ENCODE assay signal across 17 cellular contexts in genomic region chr20:47809561-47809960, GRCh38. TPM values are rescaled to one million over a fixed set of nuclear protein-coding genes. Genes with fewer than 3 reads are reported as not detected.
A peak's percentile ranks its signal among the peaks of the same experiment; 100 is the strongest.
DNase-seq lines count a peak whose midpoint lies in the region; TF ChIP-seq lines count a peak whose summit lies in the region.
"Had no signal": no experiment of that assay in that cellular context is flagged by ENCODE, and none has a peak within 500 bp of the region (broad histone marks: within the 10 kb centered on the region; RNA-seq: fewer than 3 reads in every experiment).

No MANE protein-coding gene starts in this region.

- DNase-seq in Daoy (ENCODE audit: low read depth) (peak; percentile 78), M059J (ENCODE audit: low read depth) (peak; percentile 88), endodermal cell (peak; percentile 75), neural crest cell (ENCODE audit: low read depth, low spot score) (peak; percentile 16), GM19238 (ENCODE audit: insufficient read length, low spot score) (no peak), endothelial cell (ENCODE audit: low spot score) (no peak), HuH-7 (ENCODE audit: low spot score) (no peak), HK-2 (ENCODE audit: unreplicated experiment) (no peak)
- DNase-seq: activated CD4-positive, alpha-beta memory T cell treated with anti-CD3 and anti-CD28 coated beads, Interleukin-2, amount 10 ng/mL, durations not matched to agents 7 days and 5 days; activated gamma-delta T cell; AML-193; DMS53; naive B cell; NCI-H2081 treated with DMSO at 0.1 percent for 48 hours; NCI-H774; Right ventricle myocardium superior had no signal

- H3K36me3 Mint-ChIP-seq in endodermal cell (ENCODE audit: low read depth) (no peaks in the 10 kb centered on the region), neural crest cell (ENCODE audit: low read depth) (no peaks in the 10 kb centered on the region), endothelial cell (ENCODE audit: low read depth, unreplicated experiment) (no peaks in the 10 kb centered on the region)

- H3K9ac ChIP-seq in endodermal cell (ENCODE audit: extremely low read depth, low read length, poor library complexity, severe bottlenecking): no peak overlapping the region

- TF ChIP-seq CTCF in endodermal cell (conservative IDR thresholded peaks at IDR 0.05) (no peak), neural crest cell (conservative IDR thresholded peaks at IDR 0.05) (no peak), endothelial cell (IDR thresholded peaks at IDR 0.05; ENCODE audit: unreplicated experiment) (no peak)

- no peak overlapping the region for H3K4me3 Mint-ChIP-seq in endodermal cell
- peak overlapping the region; percentile 75 for H3K4me3 Mint-ChIP-seq in neural crest cell
- no peak overlapping the region for H3K4me3 Mint-ChIP-seq in endothelial cell (ENCODE audit: unreplicated experiment)
- H3K4me3 Mint-ChIP-seq: activated CD4-positive, alpha-beta memory T cell treated with anti-CD3 and anti-CD28 coated beads, Interleukin-2, amount 10 ng/mL, durations not matched to agents 7 days and 5 days; naive B cell had no signal

- H3K9me3 Mint-ChIP-seq in endodermal cell: peaks cover 7% of the 10 kb centered on the region
- peaks cover 10% of the 10 kb centered on the region for H3K9me3 Mint-ChIP-seq in neural crest cell
- H3K9me3 Mint-ChIP-seq in endothelial cell (ENCODE audit: unreplicated experiment): no peaks in the 10 kb centered on the region
- H3K9me3 Mint-ChIP-seq: activated CD4-positive, alpha-beta memory T cell treated with anti-CD3 and anti-CD28 coated beads, Interleukin-2, amount 10 ng/mL, durations not matched to agents 7 days and 5 days had no signal

- H3K9me3 ChIP-seq in endodermal cell (ENCODE audit: control insufficient read depth, low read length): peaks cover 6% of the 10 kb centered on the region
- H3K9me3 ChIP-seq: prostate gland had no signal

- H3K4me1 ChIP-seq in endodermal cell (ENCODE audit: control insufficient read depth, insufficient read depth, low read length): peaks cover 12% of the 10 kb centered on the region
- H3K4me1 ChIP-seq: prostate gland had no signal

- H3K27ac Mint-ChIP-seq in endodermal cell (no peak overlapping the region), neural crest cell (ENCODE audit: unreplicated experiment) (peak overlapping the region; percentile 97), endothelial cell (ENCODE audit: unreplicated experiment) (no peak overlapping the region)
- H3K27ac Mint-ChIP-seq: activated CD4-positive, alpha-beta memory T cell treated with anti-CD3 and anti-CD28 coated beads, Interleukin-2, amount 10 ng/mL, durations not matched to agents 7 days and 5 days; naive B cell had no signal

- no peaks in the 10 kb centered on the region for H3K27me3 ChIP-seq in endodermal cell (ENCODE audit: control insufficient read depth, insufficient read depth, low read length, poor library complexity, severe bottlenecking)

- no peaks in the 10 kb centered on the region for H3K36me3 ChIP-seq in endodermal cell (ENCODE audit: control insufficient read depth, insufficient read depth, low read length)
- H3K36me3 ChIP-seq: prostate gland had no signal

- no peak overlapping the region for H3K4me3 ChIP-seq in endodermal cell (ENCODE audit: low read length)
- H3K4me3 ChIP-seq: prostate gland had no signal

- H3K4me1 Mint-ChIP-seq in endodermal cell: peaks cover 29% of the 10 kb centered on the region
- H3K4me1 Mint-ChIP-seq in neural crest cell: peaks cover 35% of the 10 kb centered on the region
- no peaks in the 10 kb centered on the region for H3K4me1 Mint-ChIP-seq in endothelial cell (ENCODE audit: unreplicated experiment)
- H3K4me1 Mint-ChIP-seq: activated CD4-positive, alpha-beta memory T cell treated with anti-CD3 and anti-CD28 coated beads, Interleukin-2, amount 10 ng/mL, durations not matched to agents 7 days and 5 days; naive B cell had no signal

- H3K27me3 Mint-ChIP-seq in endodermal cell (ENCODE audit: insufficient read depth) (peaks cover 24% of the 10 kb centered on the region), neural crest cell (ENCODE audit: low read depth) (peaks cover 5% of the 10 kb centered on the region), endothelial cell (ENCODE audit: unreplicated experiment) (no peaks in the 10 kb centered on the region)

- no peak overlapping the region for H3K27ac ChIP-seq in endodermal cell (ENCODE audit: low read depth, low read length)
- H3K27ac ChIP-seq: prostate gland had no signal

- WGBS in endodermal cell (ENCODE audit: insufficient coverage in 1 of 2, insufficient read length in 1 of 2), 2 experiments: 76 to 82% methylated on average over 5 to 9 of the region's 9 CpGs

RNA-seq across cellular contexts. Expression of gene SULF2, which starts 24.3 kb away (rescaled TPM):
- 3.7 and 5.7 TPM in 2 replicates for total RNA-seq in Daoy (2014; rRNA removed; shearing (Covaris generic))
- total RNA-seq in M059J (2014; rRNA removed; shearing (Covaris generic)): 104 and 140 TPM in 2 replicates
- total RNA-seq in endodermal cell (100 to 1,000 TPM in 1 of 2 donors, 10 to 100 TPM in 1; 75.7 to 146 TPM), neural crest cell (18.5 and 22.9 TPM in 2 replicates), endothelial cell (ENCODE audit: unreplicated experiment) (62.1 TPM)
- 55.0 TPM for polyA plus RNA-seq in endodermal cell (2013, experiment 1 of 2)
- 66.7 TPM for polyA plus RNA-seq in endodermal cell (2013, experiment 2 of 2)

Comparison
In these comparisons a context has a peak if more than half of its experiments do, and no peak if none do; other contexts are left out.
1. DNase-seq: peak in Daoy (single experiment), M059J (single experiment), endodermal cell (single experiment) and neural crest cell (single experiment); none in GM19238 (single experiment), endothelial cell (single experiment), HuH-7 (single experiment) and HK-2 (single experiment).